11 cellular contexts compared by ENCODE assay signal in genomic region chr18:59220164-59220783, GRCh38. TPM values are rescaled to one million over a fixed set of nuclear protein-coding genes. Genes with fewer than 3 reads are reported as not detected.
DNase-seq lines count a peak whose midpoint lies in the region; ATAC-seq and TF ChIP-seq lines count a peak whose summit lies in the region.
"Had no signal": no experiment of that assay in that cellular context is flagged by ENCODE, and none has a peak within 500 bp of the region (broad histone marks: within the 10 kb centered on the region; RNA-seq: fewer than 3 reads in every experiment).

No MANE protein-coding gene starts in this region.

- no peaks in the 10 kb centered on the region for H3K9me3 ChIP-seq in ectodermal cell (ENCODE audit: control insufficient read depth, low read length)
- no peaks in the 10 kb centered on the region for H3K9me3 ChIP-seq in sigmoid colon

- no peaks in the 10 kb centered on the region for H3K36me3 Mint-ChIP-seq in neural crest cell (ENCODE audit: low read depth)

- H3K27ac Mint-ChIP-seq in neural crest cell (ENCODE audit: unreplicated experiment) = no peak overlapping the region

- H3K27me3 ChIP-seq in ectodermal cell (ENCODE audit: control insufficient read depth, insufficient read depth, low read length, poor library complexity, severe bottlenecking) (peaks cover 84% of the 10 kb centered on the region), sigmoid colon (peaks cover 15 to 56% (median 33%) of the 10 kb centered on the region in 3 donors)

- H3K4me3 ChIP-seq in ectodermal cell (ENCODE audit: insufficient read depth, low read depth, low read length) (peak overlapping the region; percentile 24), sigmoid colon (peak overlapping the region in 2 of 4 donors; percentile 17 to 30)

- H3K27ac ChIP-seq in ectodermal cell (ENCODE audit: insufficient read depth, low read depth, low read length, poor library complexity, severe bottlenecking) = no peak overlapping the region
- no peak overlapping the region for H3K27ac ChIP-seq in sigmoid colon

- TF ChIP-seq POLR2A in sigmoid colon (IDR thresholded peaks at IDR 0.05) = no peak

- H3K4me3 Mint-ChIP-seq in neural crest cell = peak overlapping the region; percentile 66

- TF ChIP-seq EP300 in sigmoid colon (IDR thresholded peaks at IDR 0.05) = no peak

- intact Hi-C loops in sigmoid colon (cut with DNase I) (no loop called here), Right ventricle myocardium inferior (cut with DNase I) (no loop called here)

- H3K4me1 ChIP-seq in ectodermal cell (ENCODE audit: control insufficient read depth, insufficient read depth, low read length) = peaks cover 7% of the 10 kb centered on the region
- H3K4me1 ChIP-seq in sigmoid colon = peaks cover 0 to 18% (median 16%) of the 10 kb centered on the region in 4 donors

- H3K27me3 Mint-ChIP-seq in neural crest cell (ENCODE audit: low read depth) = peaks cover 100% of the 10 kb centered on the region

- 1% methylated on average over 46 of the region's 46 CpGs for WGBS in ectodermal cell, 2 experiments
- 4 to 10% methylated on average over 46 of the region's 46 CpGs for WGBS in sigmoid colon, 2 donors

- TF ChIP-seq CTCF in neural crest cell (conservative IDR thresholded peaks at IDR 0.05) = no peak
- no peak for TF ChIP-seq CTCF in sigmoid colon (IDR thresholded peaks at IDR 0.05)

- ATAC-seq in GM19467 (IDR thresholded peaks at IDR 0.05; ENCODE audit: unreplicated experiment) (no peak), Right ventricle myocardium inferior (no peak)

- peaks cover 13% of the 10 kb centered on the region for H3K4me1 Mint-ChIP-seq in neural crest cell

- no peaks in the 10 kb centered on the region for H3K9me3 Mint-ChIP-seq in neural crest cell

- H3K36me3 ChIP-seq in ectodermal cell (ENCODE audit: control insufficient read depth, insufficient read depth, low read length) (no peaks in the 10 kb centered on the region), sigmoid colon (no peaks in the 10 kb centered on the region)

- peak; percentile 34 for DNase-seq in DMS79 (lab: John Stamatoyannopoulos, UW)
- DNase-seq in NCI-H1105 (lab: John Stamatoyannopoulos, UW) = peak; percentile 47
- no peak for DNase-seq in neural crest cell (ENCODE audit: low read depth, low spot score)
- no peak for DNase-seq in sigmoid colon
- DNase-seq in Right ventricle myocardium inferior (ENCODE audit: missing footprints) = no peak
- no peak for DNase-seq in NCI-H524 treated with DMSO at 0.1 percent for 48 hours (lab: John Stamatoyannopoulos, UW)

RNA-seq across cellular contexts. Expression of gene GRP, which starts 0.3 kb away (rescaled TPM):
- polyA plus RNA-seq in ectodermal cell (2013, experiment 1 of 4) = 0.57 TPM
- 0.66 TPM for polyA plus RNA-seq in ectodermal cell (2013, experiment 2 of 4)
- polyA plus RNA-seq in ectodermal cell (2013, experiment 3 of 4) = 0.48 TPM
- polyA plus RNA-seq in ectodermal cell (2013, experiment 4 of 4) = 2.6 TPM
- total RNA-seq in neural crest cell (not detected in 2 replicates), sigmoid colon (1 to 10 TPM; 1.4 to 6.6 (median 2.7) TPM), Right ventricle myocardium inferior (not detected)
- polyA plus RNA-seq in sigmoid colon = under 1 TPM in 1 of 3 donors, not detected in 2; 0.93 TPM
- total RNA-seq: cerebellum, mesenteric fat pad, RPMI7951 had no signal

RNA-seq across cellular contexts. Expression of gene RAX, which starts 53.0 kb away (rescaled TPM):
- 0.48 TPM for polyA plus RNA-seq in ectodermal cell (2013, experiment 1 of 4)
- polyA plus RNA-seq in ectodermal cell (2013, experiment 2 of 4) = 3.2 TPM
- 2.2 TPM for polyA plus RNA-seq in ectodermal cell (2013, experiment 3 of 4)
- 4.1 TPM for polyA plus RNA-seq in ectodermal cell (2013, experiment 4 of 4)
- total RNA-seq in neural crest cell (not detected in 2 replicates), sigmoid colon (not detected), Right ventricle myocardium inferior (not detected)
- polyA plus RNA-seq in sigmoid colon = not detected
- total RNA-seq: mesenteric fat pad, RPMI7951 had no signal

Comparison
In these comparisons a context has a peak if more than half of its experiments do, and no peak if none do; other contexts are left out.
1. DNase-seq: peak in DMS79 (single experiment) and NCI-H1105 (single experiment); none in neural crest cell (single experiment), sigmoid colon (single experiment), Right ventricle myocardium inferior (single experiment) and NCI-H524 treated with DMSO at 0.1 percent for 48 hours (single experiment).